ENCODE assay signal across 26 cellular contexts in genomic region chr4:140952709-140953108, GRCh38.
DNase-seq lines count a peak whose midpoint lies in the region; ATAC-seq and TF ChIP-seq lines count a peak whose summit lies in the region.
"Had no signal": no experiment of that assay in that cellular context is flagged by ENCODE, and none has a peak within 500 bp of the region (broad histone marks: within the 10 kb centered on the region; RNA-seq: fewer than 3 reads in every experiment).

No MANE protein-coding gene starts in this region.

- peaks cover 6% of the 10 kb centered on the region for H3K9me3 Mint-ChIP-seq in activated CD4-positive, alpha-beta T cell treated with anti-CD3 and anti-CD28 coated beads, Interleukin-2, amount 10 ng/mL, durations not matched to agents 24 days and 14 days

- ATAC-seq in HG02798 (IDR thresholded peaks at IDR 0.05; ENCODE audit: poor library complexity, unreplicated experiment) (no peak), GM19328 (IDR thresholded peaks at IDR 0.05; ENCODE audit: unreplicated experiment) (no peak), aorta (ENCODE audit: low FRiP score) (no peak), left colon (no peak)
- ATAC-seq: stimulated activated naive CD8-positive, alpha-beta T cell treated with anti-CD3 and anti-CD28 coated beads, Interleukin-15, amount 100 ng/mL, for 72 hours; T-helper 17 cell; upper lobe of right lung had no signal

- no peak overlapping the region for H3K27ac Mint-ChIP-seq in activated CD4-positive, alpha-beta T cell treated with anti-CD3 and anti-CD28 coated beads, Interleukin-2, amount 10 ng/mL, durations not matched to agents 24 days and 14 days
- H3K27ac Mint-ChIP-seq: stimulated activated naive CD8-positive, alpha-beta T cell treated with anti-CD3 and anti-CD28 coated beads, Interleukin-15, amount 100 ng/mL, for 72 hours; T-helper 17 cell had no signal

- H3K27me3 Mint-ChIP-seq in activated CD4-positive, alpha-beta T cell treated with anti-CD3 and anti-CD28 coated beads, Interleukin-2, amount 10 ng/mL, durations not matched to agents 24 days and 14 days, result no peaks in the 10 kb centered on the region
- H3K27me3 Mint-ChIP-seq: stimulated activated naive CD8-positive, alpha-beta T cell treated with anti-CD3 and anti-CD28 coated beads, Interleukin-15, amount 100 ng/mL, for 72 hours had no signal

- H3K9me3 ChIP-seq in aorta (ENCODE audit: control insufficient read depth, low read length), result no peaks in the 10 kb centered on the region
- H3K9me3 ChIP-seq: Caco-2, upper lobe of right lung had no signal

- H3K36me3 Mint-ChIP-seq in activated CD4-positive, alpha-beta T cell treated with anti-CD3 and anti-CD28 coated beads, Interleukin-2, amount 10 ng/mL, durations not matched to agents 24 days and 14 days (ENCODE audit: low read depth), result no peaks in the 10 kb centered on the region

- peak; percentile 6 for DNase-seq in activated CD4-positive, alpha-beta T cell treated with anti-CD3 and anti-CD28 coated beads, Interleukin-2, amount 10 ng/mL, durations not matched to agents 24 days and 14 days
- no peak for DNase-seq in activated CD4-positive, alpha-beta T cell treated with anti-CD3 and anti-CD28 coated beads for 1 hour
- DNase-seq in amniotic epithelial cell (ENCODE audit: low read depth) (peak; percentile 31), fibroblast of the aortic adventitia (ENCODE audit: low read depth) (peak; percentile 34), aorta (no peak), left colon (no peak)
- DNase-seq: activated CD4-positive, alpha-beta T cell treated with anti-CD3 and anti-CD28 coated beads, Interleukin-2, amount 50 U/mL, for 4 hours; activated gamma-delta T cell treated with Interleukin-2 at 50 U/mL for 16 hours; anterior cingulate cortex; BE2C; Caco-2; effector CD4-positive, alpha-beta T cell; NCI-H146; NCI-H2171 treated with DMSO at 0.1 percent for 48 hours; NCI-H69; SIG-M5; stimulated activated CD4-positive, alpha-beta T cell treated with anti-CD3 and anti-CD28 coated beads, Interleukin-4, amount 100 ng/mL, for 4 hours; stimulated activated naive CD8-positive, alpha-beta T cell treated with anti-CD3 and anti-CD28 coated beads, Interleukin-15, amount 100 ng/mL, for 72 hours; T-helper 17 cell; upper lobe of right lung had no signal

- intact Hi-C loops in activated CD4-positive, alpha-beta T cell treated with anti-CD3 and anti-CD28 coated beads, Interleukin-2, amount 10 ng/mL, durations not matched to agents 24 days and 14 days (cut with micrococcal nuclease), result no loop called here
- intact Hi-C loops in aorta (cut with DNase I), result no loop called here
- intact Hi-C loops in left colon (cut with DNase I, micrococcal nuclease), result no loop called here

- H3K4me3 ChIP-seq in fibroblast of the aortic adventitia (ENCODE audit: low read depth, low read length) (no peak overlapping the region), aorta (ENCODE audit: low read length in 2 of 2) (no peak overlapping the region)
- H3K4me3 ChIP-seq: hepatocyte, lung, upper lobe of right lung had no signal

- peaks cover 2% of the 10 kb centered on the region in 2 donors for H3K4me1 ChIP-seq in aorta (ENCODE audit: control insufficient read depth in 1 of 2, insufficient read depth in 2 of 2, low read length in 2 of 2)
- H3K4me1 ChIP-seq: BE2C, Caco-2, upper lobe of right lung had no signal

- no peaks in the 10 kb centered on the region for H3K36me3 ChIP-seq in aorta (ENCODE audit: control insufficient read depth in 1 of 2, insufficient read depth in 2 of 2, low read length in 1 of 2)
- H3K36me3 ChIP-seq: BE2C, upper lobe of right lung had no signal

- H3K27me3 ChIP-seq in aorta (ENCODE audit: control insufficient read depth in 1 of 2, insufficient read depth in 2 of 2, low read length in 1 of 2), result no peaks in the 10 kb centered on the region
- H3K27me3 ChIP-seq: BE2C, hepatocyte, upper lobe of right lung had no signal

- H3K27ac ChIP-seq in aorta (ENCODE audit: low read depth in 1 of 2, low read length in 2 of 2), result no peak overlapping the region
- H3K27ac ChIP-seq: 22Rv1, hepatocyte, upper lobe of right lung, VCaP had no signal

- no peak for TF ChIP-seq CTCF in fibroblast of the aortic adventitia (IDR thresholded peaks at IDR 0.05; ENCODE audit: insufficient read depth, low read length)

- H3K4me3 Mint-ChIP-seq in activated CD4-positive, alpha-beta T cell treated with anti-CD3 and anti-CD28 coated beads, Interleukin-2, amount 10 ng/mL, durations not matched to agents 24 days and 14 days, result no peak overlapping the region
- H3K4me3 Mint-ChIP-seq: stimulated activated naive CD8-positive, alpha-beta T cell treated with anti-CD3 and anti-CD28 coated beads, Interleukin-15, amount 100 ng/mL, for 72 hours; T-helper 17 cell had no signal

- 95 to 97% methylated on average over 3 of the region's 3 CpGs for WGBS in aorta, 2 donors

- H3K4me1 Mint-ChIP-seq in activated CD4-positive, alpha-beta T cell treated with anti-CD3 and anti-CD28 coated beads, Interleukin-2, amount 10 ng/mL, durations not matched to agents 24 days and 14 days, result no peaks in the 10 kb centered on the region
- H3K4me1 Mint-ChIP-seq: stimulated activated naive CD8-positive, alpha-beta T cell treated with anti-CD3 and anti-CD28 coated beads, Interleukin-15, amount 100 ng/mL, for 72 hours; T-helper 17 cell had no signal

Comparison
In these comparisons a context has a peak if more than half of its experiments do, and no peak if none do; other contexts are left out.
1. DNase-seq: peak in activated CD4-positive, alpha-beta T cell treated with anti-CD3 and anti-CD28 coated beads, Interleukin-2, amount 10 ng/mL, durations not matched to agents 24 days and 14 days (single experiment), amniotic epithelial cell (single experiment) and fibroblast of the aortic adventitia (single experiment); none in activated CD4-positive, alpha-beta T cell treated with anti-CD3 and anti-CD28 coated beads for 1 hour (single experiment), aorta (0 of 2) and left colon (0 of 2).